15 cellular contexts compared by ENCODE assay signal in the genomic region with DNA sequence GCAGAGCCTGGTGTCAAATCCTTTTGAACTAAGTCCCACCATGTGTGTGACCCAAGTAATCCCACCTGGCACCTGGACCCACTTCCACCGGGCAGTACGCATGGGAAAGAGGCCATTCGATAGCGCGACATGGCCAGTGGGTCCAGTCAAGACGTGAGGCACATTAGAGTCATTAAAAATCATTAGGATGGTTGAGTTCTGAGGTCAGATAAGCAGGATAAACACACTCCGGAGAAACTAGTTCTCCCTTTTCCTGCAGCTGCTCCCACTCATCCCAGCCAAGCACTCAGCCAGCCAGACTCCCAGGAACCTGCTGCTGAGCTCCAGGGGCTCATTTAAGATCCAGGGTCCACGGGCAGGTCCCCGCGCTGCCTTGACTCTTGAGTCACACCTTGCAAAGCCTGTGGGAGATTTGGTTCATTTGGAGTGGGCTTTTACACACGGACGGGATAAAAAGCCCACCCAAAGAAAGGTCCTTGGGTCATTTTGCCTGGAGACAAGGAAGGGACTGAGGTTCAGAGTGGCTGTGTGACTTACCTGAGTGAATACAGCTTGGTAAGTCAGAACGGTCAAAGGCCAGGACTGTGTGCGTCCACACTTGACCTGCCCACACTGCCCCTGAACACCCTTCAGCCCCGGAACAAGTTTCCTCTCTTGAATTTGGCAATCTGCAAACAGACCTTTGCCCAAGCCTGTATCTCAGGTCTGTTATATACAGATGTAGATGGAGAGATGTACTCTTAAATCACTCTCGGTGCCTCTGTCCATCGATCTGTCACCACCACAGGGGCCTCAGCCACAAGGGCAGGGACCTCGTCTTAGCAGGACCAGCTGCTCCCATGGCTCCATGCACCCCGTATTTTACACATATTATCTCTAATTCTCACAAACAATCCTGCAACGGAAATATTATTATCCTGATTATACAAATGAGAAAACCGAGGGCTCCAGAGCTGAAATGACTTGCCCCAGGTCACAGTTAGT.
"Had no signal": no experiment of that assay in that cellular context is flagged by ENCODE, and none has a peak within 500 bp of the region (broad histone marks: within the 10 kb centered on the region; RNA-seq: fewer than 3 reads in every experiment).

No MANE protein-coding gene starts in this region.

- FAIRE-seq: urothelium cell line had no signal

- H3K27me3 ChIP-seq: body of pancreas had no signal

- H3K9ac ChIP-seq: parathyroid adenoma had no signal

- H2AFZ ChIP-seq: parathyroid adenoma had no signal

- H3K9me3 ChIP-seq: body of pancreas, thoracic aorta had no signal

- ATAC-seq: activated naive CD4-positive, alpha-beta T cell treated with anti-CD3 and anti-CD28 coated beads, Interleukin-2, amount 50 U/mL, for 72 hours; effector memory CD8-positive, alpha-beta T cell; stimulated activated naive CD8-positive, alpha-beta T cell treated with anti-CD3 and anti-CD28 coated beads, Interleukin-15, Interleukin-2, amounts not matched to agents 100 U/mL and 50 U/mL, for 24 hours had no signal

- DNase-seq: activated T-cell treated with anti-CD3 and anti-CD28 coated beads, Interleukin-2, amount 50 U/mL, for 1 hour; amniotic stem cell; cortex of kidney; effector memory CD8-positive, alpha-beta T cell; erythroblast; naive B cell; retina; stimulated activated naive CD8-positive, alpha-beta T cell treated with anti-CD3 and anti-CD28 coated beads, Interleukin-15, Interleukin-2, amounts not matched to agents 100 U/mL and 50 U/mL, for 24 hours; T-helper 9 cell had no signal

- H3K27ac ChIP-seq: body of pancreas, parathyroid adenoma, thoracic aorta had no signal

- H3K4me1 ChIP-seq: body of pancreas, parathyroid adenoma had no signal

- H3K36me3 ChIP-seq: thoracic aorta had no signal

- H3K4me3 ChIP-seq: body of pancreas, lung, thoracic aorta had no signal

- H3K79me2 ChIP-seq: parathyroid adenoma had no signal
